7 cellular contexts compared by ENCODE assay signal in the genomic region with DNA sequence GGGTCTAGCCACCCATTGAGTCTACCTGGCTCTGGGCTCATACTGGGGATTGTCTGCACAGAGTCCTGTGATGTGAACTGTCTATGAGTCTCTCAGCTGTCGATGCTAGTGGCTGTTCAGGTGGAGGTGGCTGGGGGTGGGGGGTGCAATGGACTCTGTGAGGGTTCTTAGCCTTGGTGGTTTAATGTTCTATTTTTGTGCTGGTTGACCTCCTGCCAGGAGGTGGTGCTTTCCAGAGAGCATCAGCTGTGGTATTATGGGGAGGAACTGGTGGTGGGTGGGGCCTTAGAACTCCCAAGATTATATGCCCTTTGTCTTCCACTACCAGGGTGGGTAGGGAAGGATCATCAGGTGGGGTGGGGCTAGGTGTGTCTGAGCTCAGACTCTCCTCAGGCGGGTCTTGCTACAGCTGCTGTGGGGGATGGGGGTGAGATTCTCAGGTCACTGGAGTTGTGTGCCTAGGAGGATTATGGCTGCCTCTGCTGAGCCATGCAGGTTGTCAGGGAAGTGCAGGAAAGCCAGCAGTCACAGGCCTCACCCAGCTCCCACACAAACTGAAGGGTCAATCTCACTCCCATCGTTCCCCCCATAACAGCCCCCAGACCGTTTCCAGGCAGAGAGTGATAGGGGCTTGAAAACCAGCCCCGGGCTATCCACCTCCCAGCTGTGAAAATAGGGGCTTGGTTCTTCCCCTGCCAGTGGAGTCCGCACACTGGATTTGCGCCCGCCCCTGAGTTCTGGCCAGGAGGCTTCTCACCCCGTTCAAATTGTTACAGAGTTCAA.
DNase-seq lines count a peak whose midpoint lies in the region; ATAC-seq and TF ChIP-seq lines count a peak whose summit lies in the region.
"Not testable (repeated sequence)": the region's sequence is repeated elsewhere in the genome, so short reads cannot be mapped to it uniquely, and the experiment has no call there.

No MANE protein-coding gene starts in this region.

- TF ChIP-seq CTCF in esophagus squamous epithelium (IDR thresholded peaks at IDR 0.05): not testable (repeated sequence)

- not testable (repeated sequence) for H3K27me3 ChIP-seq in esophagus squamous epithelium

- DNase-seq in NAMALWA (ENCODE audit: low spot score): peak; percentile 60
- DNase-seq in esophagus squamous epithelium (lab: John Stamatoyannopoulos, UW): not testable (repeated sequence)

- 84 to 93% methylated on average over 4 to 7 of the region's 9 CpGs for WGBS in esophagus squamous epithelium, 2 donors

- H3K4me3 ChIP-seq in esophagus squamous epithelium: not testable (repeated sequence)

- TF ChIP-seq POLR2A in esophagus squamous epithelium (IDR thresholded peaks at IDR 0.05): peak in 1 of 4 donors; percentile 20

- intact Hi-C loops in esophagus squamous epithelium (cut with DNase I): not testable (repeated sequence)

- not testable (repeated sequence) for H3K36me3 ChIP-seq in esophagus squamous epithelium

- ATAC-seq in GM18511 (IDR thresholded peaks at IDR 0.05; ENCODE audit: unreplicated experiment): peak; percentile 68
- peak; percentile 51 for ATAC-seq in GM19328 (IDR thresholded peaks at IDR 0.05; ENCODE audit: unreplicated experiment)
- ATAC-seq in GM21529 (IDR thresholded peaks at IDR 0.05; ENCODE audit: unreplicated experiment): peak; percentile 18
- ATAC-seq in HG02852 (IDR thresholded peaks at IDR 0.05; ENCODE audit: unreplicated experiment): peak; percentile 55
- ATAC-seq in HG03175 (IDR thresholded peaks at IDR 0.05; ENCODE audit: unreplicated experiment): peak; percentile 56

- H3K27ac ChIP-seq in esophagus squamous epithelium: peak overlapping the region; percentile 34 to 68 (median 50)

- H3K4me1 ChIP-seq in esophagus squamous epithelium: peaks cover 0 to 18% (median 3%) of the 10 kb centered on the region in 3 donors

- H3K9me3 ChIP-seq in esophagus squamous epithelium: not testable (repeated sequence)

Comparison
In these comparisons a context has a peak if more than half of its experiments do, and no peak if none do; other contexts are left out.
1. ATAC-seq: peak in every context shown above with its lines; median percentile 68 in GM18511; 56 in HG03175; 55 in HG02852; 51 in GM19328; 18 in GM21529.